ENCODE assay signal across 9 cellular contexts in genomic region chr7:156948361-156948760, GRCh38. TPM values are rescaled to one million over a fixed set of nuclear protein-coding genes. Genes with fewer than 3 reads are reported as not detected.
DNase-seq lines count a peak whose midpoint lies in the region; ATAC-seq and TF ChIP-seq lines count a peak whose summit lies in the region.
"Had no signal": no experiment of that assay in that cellular context is flagged by ENCODE, and none has a peak within 500 bp of the region (broad histone marks: within the 10 kb centered on the region; RNA-seq: fewer than 3 reads in every experiment).

No MANE protein-coding gene starts in this region.

- H3K27me3 Mint-ChIP-seq in endodermal cell (ENCODE audit: insufficient read depth) = peaks cover 32% of the 10 kb centered on the region

- H3K27ac ChIP-seq in endodermal cell (ENCODE audit: low read depth, low read length) = no peak overlapping the region
- H3K27ac ChIP-seq in rectal smooth muscle tissue (ENCODE audit: low read depth, low read length) = no peak overlapping the region

- TF ChIP-seq CTCF in endodermal cell (conservative IDR thresholded peaks at IDR 0.05) = no peak

- H3K9ac ChIP-seq in ES-I3 (ENCODE audit: low read depth, low read length) (peak overlapping the region; percentile 71; the same call in 1 of the 2 replicates), NT2/D1 (ENCODE audit: insufficient read length, low read depth) (peak overlapping the region; percentile 83), endodermal cell (ENCODE audit: extremely low read depth, low read length, poor library complexity, severe bottlenecking) (no peak overlapping the region), rectal smooth muscle tissue (ENCODE audit: low read length) (no peak overlapping the region)

- H3K36me3 Mint-ChIP-seq in endodermal cell (ENCODE audit: low read depth) = peaks cover 14% of the 10 kb centered on the region

- H3K4me3 ChIP-seq in NT2/D1 (ENCODE audit: insufficient read length, low read depth) = peak overlapping the region; percentile 87
- H3K4me3 ChIP-seq in endodermal cell (ENCODE audit: low read length) = no peak overlapping the region
- H3K4me3 ChIP-seq in rectal smooth muscle tissue (ENCODE audit: low read length) = peak overlapping the region; percentile 68

- WGBS in endodermal cell (ENCODE audit: insufficient coverage in 1 of 2, insufficient read length in 1 of 2), 2 experiments = 91 to 98% methylated on average over 7 to 12 of the region's 12 CpGs

- H3K9me3 ChIP-seq in ES-I3 (ENCODE audit: control insufficient read depth, insufficient read depth, low read length) (no peaks in the 10 kb centered on the region), NT2/D1 (ENCODE audit: insufficient read depth, low read length) (no peaks in the 10 kb centered on the region), endodermal cell (ENCODE audit: control insufficient read depth, low read length) (no peaks in the 10 kb centered on the region)

- H3K4me1 ChIP-seq in ES-I3 (ENCODE audit: insufficient read depth, low read length) = peaks cover 14% of the 10 kb centered on the region
- H3K4me1 ChIP-seq in NT2/D1 (ENCODE audit: insufficient read depth, insufficient read length) = peaks cover 6% of the 10 kb centered on the region
- no peaks in the 10 kb centered on the region for H3K4me1 ChIP-seq in endodermal cell (ENCODE audit: control insufficient read depth, insufficient read depth, low read length)
- peaks cover 7% of the 10 kb centered on the region for H3K4me1 ChIP-seq in rectal smooth muscle tissue (ENCODE audit: control insufficient read depth, insufficient read depth, low read length)

- H3K4me3 Mint-ChIP-seq in endodermal cell = peak overlapping the region; percentile 81

- no peak for DNase-seq in NT2/D1 (ENCODE audit: low read depth, low spot score)
- no peak for DNase-seq in endodermal cell
- DNase-seq in activated CD4-positive, CD25-positive, alpha-beta regulatory T cell treated with anti-CD3 and anti-CD28 coated beads, Interleukin-2, amount 50 U/mL, for 72 hours = no peak
- DNase-seq in Kasumi-1 (lab: John Stamatoyannopoulos, UW) = no peak
- DNase-seq: DND-41, NCI-H1694 had no signal

- H3K4me1 Mint-ChIP-seq in endodermal cell = peaks cover 18% of the 10 kb centered on the region

- H3K9me3 Mint-ChIP-seq in endodermal cell = peaks cover 3% of the 10 kb centered on the region

- H3K27me3 ChIP-seq in NT2/D1 (ENCODE audit: insufficient read depth, insufficient read length) (no peaks in the 10 kb centered on the region), endodermal cell (ENCODE audit: control insufficient read depth, insufficient read depth, low read length, poor library complexity, severe bottlenecking) (no peaks in the 10 kb centered on the region), rectal smooth muscle tissue (ENCODE audit: control insufficient read depth, insufficient read depth, low read length) (peaks cover 6% of the 10 kb centered on the region)

- no peak overlapping the region for H3K27ac Mint-ChIP-seq in endodermal cell

- H3K36me3 ChIP-seq in ES-I3 (ENCODE audit: insufficient read depth, low read length) (0 out of 2 replicates have a peak, but pooled peaks cover 6% of the 10 kb centered on the region), NT2/D1 (ENCODE audit: insufficient read depth, insufficient read length, low read length) (peaks cover 24% of the 10 kb centered on the region), endodermal cell (ENCODE audit: control insufficient read depth, insufficient read depth, low read length) (peaks cover 13% of the 10 kb centered on the region), rectal smooth muscle tissue (ENCODE audit: control insufficient read depth, insufficient read depth, low read length) (peaks cover 4% of the 10 kb centered on the region)

- ATAC-seq in GM21619 (IDR thresholded peaks at IDR 0.05; ENCODE audit: unreplicated experiment) = no peak

RNA-seq across cellular contexts. Expression of gene NOM1, which starts 1.2 kb away (rescaled TPM):
- total RNA-seq in endodermal cell = 10 to 100 TPM; 22.8 to 27.0 TPM
- polyA plus RNA-seq in endodermal cell (2013, experiment 1 of 2) = 16.6 TPM
- 16.3 TPM for polyA plus RNA-seq in endodermal cell (2013, experiment 2 of 2)

RNA-seq across cellular contexts. Expression of gene LMBR1, which starts 55.4 kb away (rescaled TPM):
- 10 to 100 TPM; 80.9 to 88.3 TPM for total RNA-seq in endodermal cell
- 46.5 TPM for polyA plus RNA-seq in endodermal cell (2013, experiment 1 of 2)
- polyA plus RNA-seq in endodermal cell (2013, experiment 2 of 2) = 45.2 TPM

Comparison
In these comparisons a context has a peak if more than half of its experiments do, and no peak if none do; other contexts are left out.
1. H3K9ac ChIP-seq: peak in ES-I3 (single experiment) and NT2/D1 (single experiment); none in endodermal cell (single experiment) and rectal smooth muscle tissue (single experiment).